ENCODE assay signal across 12 cellular contexts in genomic region chr10:35412900-35413491, GRCh38.
A peak's percentile ranks its signal among the peaks of the same experiment; 100 is the strongest.
DNase-seq lines count a peak whose midpoint lies in the region; ATAC-seq and TF ChIP-seq lines count a peak whose summit lies in the region.
"Had no signal": no experiment of that assay in that cellular context is flagged by ENCODE, and none has a peak within 500 bp of the region (broad histone marks: within the 10 kb centered on the region; RNA-seq: fewer than 3 reads in every experiment).

No MANE protein-coding gene starts in this region.

- peaks cover 48% of the 10 kb centered on the region for H3K4me1 ChIP-seq in GM23338 (ENCODE audit: insufficient read depth)
- H3K4me1 ChIP-seq in PC-9 (replicated peaks; ENCODE audit: insufficient read depth): peaks cover 26% of the 10 kb centered on the region
- H3K4me1 ChIP-seq in psoas muscle: peaks cover 70% of the 10 kb centered on the region
- peaks cover 16% of the 10 kb centered on the region for H3K4me1 ChIP-seq in testis
- no peaks in the 10 kb centered on the region for H3K4me1 ChIP-seq in HAP-1

- H3K27ac ChIP-seq in GM23338 (ENCODE audit: low read depth): 0 out of 2 replicates have a peak overlapping the region, but pooled peaks have one; percentile 76
- peak overlapping the region; percentile 55 for H3K27ac ChIP-seq in PC-9
- peak overlapping the region; percentile 10 for H3K27ac ChIP-seq in psoas muscle
- no peak overlapping the region for H3K27ac ChIP-seq in testis
- H3K27ac ChIP-seq: lower lobe of right lung, parathyroid adenoma had no signal

- H3K36me3 ChIP-seq in GM23338 (ENCODE audit: insufficient read depth) (no peaks in the 10 kb centered on the region), PC-9 (ENCODE audit: low read depth) (no peaks in the 10 kb centered on the region), psoas muscle (ENCODE audit: insufficient read depth in 1 of 2, low read depth in 1 of 2) (no peaks in the 10 kb centered on the region), testis (ENCODE audit: low read depth, missing control alignments) (no peaks in the 10 kb centered on the region), HAP-1 (replicated peaks) (no peaks in the 10 kb centered on the region)
- H3K36me3 ChIP-seq: lower lobe of right lung had no signal

- no peak overlapping the region for H2AFZ ChIP-seq in GM23338
- H2AFZ ChIP-seq in PC-9: no peak overlapping the region
- H2AFZ ChIP-seq: parathyroid adenoma had no signal

- in situ Hi-C loops in HAP-1 (cut with MboI; ENCODE audit: low sequenced_read_pairs): no loop called here

- H3K36me3 Mint-ChIP-seq in GM23338 (ENCODE audit: low read depth): peaks cover 6% of the 10 kb centered on the region

- DNase-seq in GM23338 (ENCODE audit: low spot score): no peak
- peak; percentile 42 to 75 for DNase-seq in PC-9
- DNase-seq in choroid plexus epithelial cell (ENCODE audit: low read depth): peak; percentile 50
- DNase-seq in psoas muscle: no peak
- DNase-seq in testis: no peak
- DNase-seq in ecto neural progenitor cell (ENCODE audit: low spot score): no peak
- DNase-seq in HAP-1 (ENCODE audit: low spot score in 2 of 2): no peak
- DNase-seq: DMS53; lower lobe of right lung; stimulated activated CD4-positive, alpha-beta T cell treated with anti-CD3 and anti-CD28 coated beads, Interleukin-4, amount 100 ng/mL, for 4 hours had no signal

- POLR2A ChIA-PET in PC-9 (lab: Charles Lee; ENCODE audit: unreplicated experiment): interaction anchor here (0.5 to 0.6 kb wide), 3 partner anchors 10 to 35 kb away, joined by 5 read pairs; no protein-coding TSS in a partner anchor

- 52 to 71% (median 60%) methylated on average over 4 of the region's 4 CpGs for WGBS in psoas muscle, 3 donors
- 73 to 83% methylated on average over 4 of the region's 4 CpGs for WGBS in testis, 2 donors

- H3K79me2 ChIP-seq in GM23338 (replicated peaks; ENCODE audit: insufficient read depth) (peaks cover 97% of the 10 kb centered on the region), PC-9 (ENCODE audit: low read depth) (peaks cover 44% of the 10 kb centered on the region)

- CTCF ChIA-PET in PC-9 (lab: Charles Lee): interaction anchor here (0.6 to 1.4 kb wide), 2 partner anchors 134 to 292 kb away, joined by 3 to 4 read pairs; no protein-coding TSS in a partner anchor

- H3K27me3 Mint-ChIP-seq in GM23338 (ENCODE audit: insufficient read depth, low read depth, poor library complexity): peaks cover 1% of the 10 kb centered on the region

- ATAC-seq in GM23338 (peak; percentile 15), psoas muscle (no peak), HG03469 (IDR thresholded peaks at IDR 0.05; ENCODE audit: unreplicated experiment) (no peak)
- ATAC-seq: lower lobe of right lung had no signal

- H3K4me3 ChIP-seq in GM23338 (no peak overlapping the region), PC-9 (no peak overlapping the region), choroid plexus epithelial cell (ENCODE audit: low read depth, low read length) (no peak overlapping the region), psoas muscle (no peak overlapping the region), testis (no peak overlapping the region), HAP-1 (no peak overlapping the region)
- H3K4me3 ChIP-seq: lower lobe of right lung had no signal

- H3K4me3 Mint-ChIP-seq in GM23338: no peak overlapping the region

- H3K9me3 Mint-ChIP-seq in GM23338: peaks cover 6% of the 10 kb centered on the region

- BruUV-seq in PC-9 (replicated peaks; lab: Mats Ljungman, UMichigan): no TSS peak

- no peaks in the 10 kb centered on the region for H3K9me2 ChIP-seq in GM23338 (ENCODE audit: insufficient read depth)
- H3K9me2 ChIP-seq in PC-9 (ENCODE audit: insufficient read depth): no peaks in the 10 kb centered on the region

- no peak overlapping the region for H3K27ac Mint-ChIP-seq in GM23338

- intact Hi-C loops in PC-9 (cut with micrococcal nuclease; ENCODE audit: unreplicated experiment) (loop anchor here (1.0 to 5.0 kb wide), 4 partner anchors 34 to 150 kb away; no protein-coding TSS in a partner anchor), psoas muscle (cut with DNase I) (loop anchor here in 1 of 2 donors (5.0 kb wide), 2 partner anchors 56 to 76 kb away; partner anchors contain the start of gene CCNY), testis (cut with DNase I; ENCODE audit: low total_unique reads) (no loop called here)

- no peak for TF ChIP-seq POLR2A in testis (IDR thresholded peaks at IDR 0.05)

- H4K20me1 ChIP-seq in GM23338 (replicated peaks; ENCODE audit: insufficient read depth) (peaks cover 4% of the 10 kb centered on the region), PC-9 (ENCODE audit: insufficient read depth) (no peaks in the 10 kb centered on the region; the same call in 1 of the 2 replicates)

- H3K4me1 Mint-ChIP-seq in GM23338: peaks cover 47% of the 10 kb centered on the region

- no peaks in the 10 kb centered on the region for H3F3A ChIP-seq in GM23338 (replicated peaks; ENCODE audit: low read depth)
- H3F3A ChIP-seq in PC-9 (ENCODE audit: insufficient read depth, low read depth): 0 out of 2 replicates have a peak, but pooled peaks cover 3% of the 10 kb centered on the region

- no peak for TF ChIP-seq CTCF in GM23338 (conservative IDR thresholded peaks at IDR 0.05; ENCODE audit: low read depth in 2 of 2)
- no peak for TF ChIP-seq CTCF in PC-9 (conservative IDR thresholded peaks at IDR 0.05)
- no peak for TF ChIP-seq CTCF in choroid plexus epithelial cell (conservative IDR thresholded peaks at IDR 0.05; ENCODE audit: low read depth, low read length)
- TF ChIP-seq CTCF in psoas muscle (IDR thresholded peaks at IDR 0.05): no peak
- no peak for TF ChIP-seq CTCF in testis (IDR thresholded peaks at IDR 0.05)

- H3K4me2 ChIP-seq in GM23338 (peak overlapping the region; percentile 45; the same call in 1 of the 2 replicates), PC-9 (peak overlapping the region; percentile 44)

- H3K9me3 ChIP-seq in PC-9 (ENCODE audit: insufficient read depth, low read depth) (no peaks in the 10 kb centered on the region), psoas muscle (no peaks in the 10 kb centered on the region), testis (no peaks in the 10 kb centered on the region), HAP-1 (no peaks in the 10 kb centered on the region)
- H3K9me3 ChIP-seq: lower lobe of right lung had no signal

- H3K27me3 ChIP-seq in GM23338 (ENCODE audit: insufficient read depth) (no peaks in the 10 kb centered on the region), PC-9 (ENCODE audit: insufficient read depth, low read depth) (no peaks in the 10 kb centered on the region), psoas muscle (ENCODE audit: insufficient read depth in 3 of 3, low read length in 2 of 3) (no peaks in the 10 kb centered on the region), testis (no peaks in the 10 kb centered on the region), HAP-1 (ENCODE audit: low read depth) (no peaks in the 10 kb centered on the region)

TF ChIP-seq in GM23338, 12 proteins besides CTCF, POLR2A, EP300 and RAD21 (continues in another document):
- no peak for TF ChIP-seq STAT1 (IDR thresholded peaks at IDR 0.05; ENCODE audit: unreplicated experiment)
- no peak for TF ChIP-seq EZH2phosphoT487 (IDR thresholded peaks at IDR 0.05; ENCODE audit: unreplicated experiment)
- TF ChIP-seq POLR2AphosphoS5 (IDR thresholded peaks at IDR 0.05; ENCODE audit: low read depth): no peak
- no peak for TF ChIP-seq ZNF331 (CRISPR knock-in tag; IDR thresholded peaks at IDR 0.05; ENCODE audit: low read depth)
- no peak for TF ChIP-seq JUNB (IDR thresholded peaks at IDR 0.05; ENCODE audit: unreplicated experiment)
- TF ChIP-seq, protein P1, sequence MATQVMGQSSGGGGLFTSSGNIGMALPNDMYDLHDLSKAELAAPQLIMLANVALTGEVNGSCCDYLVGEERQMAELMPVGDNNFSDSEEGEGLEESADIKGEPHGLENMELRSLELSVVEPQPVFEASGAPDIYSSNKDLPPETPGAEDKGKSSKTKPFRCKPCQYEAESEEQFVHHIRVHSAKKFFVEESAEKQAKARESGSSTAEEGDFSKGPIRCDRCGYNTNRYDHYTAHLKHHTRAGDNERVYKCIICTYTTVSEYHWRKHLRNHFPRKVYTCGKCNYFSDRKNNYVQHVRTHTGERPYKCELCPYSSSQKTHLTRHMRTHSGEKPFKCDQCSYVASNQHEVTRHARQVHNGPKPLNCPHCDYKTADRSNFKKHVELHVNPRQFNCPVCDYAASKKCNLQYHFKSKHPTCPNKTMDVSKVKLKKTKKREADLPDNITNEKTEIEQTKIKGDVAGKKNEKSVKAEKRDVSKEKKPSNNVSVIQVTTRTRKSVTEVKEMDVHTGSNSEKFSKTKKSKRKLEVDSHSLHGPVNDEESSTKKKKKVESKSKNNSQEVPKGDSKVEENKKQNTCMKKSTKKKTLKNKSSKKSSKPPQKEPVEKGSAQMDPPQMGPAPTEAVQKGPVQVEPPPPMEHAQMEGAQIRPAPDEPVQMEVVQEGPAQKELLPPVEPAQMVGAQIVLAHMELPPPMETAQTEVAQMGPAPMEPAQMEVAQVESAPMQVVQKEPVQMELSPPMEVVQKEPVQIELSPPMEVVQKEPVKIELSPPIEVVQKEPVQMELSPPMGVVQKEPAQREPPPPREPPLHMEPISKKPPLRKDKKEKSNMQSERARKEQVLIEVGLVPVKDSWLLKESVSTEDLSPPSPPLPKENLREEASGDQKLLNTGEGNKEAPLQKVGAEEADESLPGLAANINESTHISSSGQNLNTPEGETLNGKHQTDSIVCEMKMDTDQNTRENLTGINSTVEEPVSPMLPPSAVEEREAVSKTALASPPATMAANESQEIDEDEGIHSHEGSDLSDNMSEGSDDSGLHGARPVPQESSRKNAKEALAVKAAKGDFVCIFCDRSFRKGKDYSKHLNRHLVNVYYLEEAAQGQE (IDR thresholded peaks at IDR 0.05; ENCODE audit: unreplicated experiment): no peak
- no peak for TF ChIP-seq ZNF114 (CRISPR knock-in tag; IDR thresholded peaks at IDR 0.05)
- TF ChIP-seq CREB1 (CRISPR knock-in tag; IDR thresholded peaks at IDR 0.05; ENCODE audit: low read depth): no peak
- no peak for TF ChIP-seq EZH2 (IDR thresholded peaks at IDR 0.05; ENCODE audit: low read depth, unreplicated experiment)
- TF ChIP-seq ETS1 (IDR thresholded peaks at IDR 0.05): no peak

Comparison
In these comparisons a context has a peak if more than half of its experiments do, and no peak if none do; other contexts are left out.
1. DNase-seq: peak in PC-9 (2 of 2) and choroid plexus epithelial cell (single experiment); none in GM23338 (single experiment), psoas muscle (0 of 2), testis (single experiment), ecto neural progenitor cell (single experiment) and HAP-1 (0 of 2).
2. H3K27ac ChIP-seq: peak in GM23338 (single experiment), PC-9 (single experiment) and psoas muscle (single experiment); none in testis (0 of 2).